ENCODE assay signal across 8 cellular contexts in genomic region chr19:11887247-11887617, GRCh38. TPM values are rescaled to one million over a fixed set of nuclear protein-coding genes. Genes with fewer than 3 reads are reported as not detected.
A peak's percentile ranks its signal among the peaks of the same experiment; 100 is the strongest.
DNase-seq lines count a peak whose midpoint lies in the region; ATAC-seq and TF ChIP-seq lines count a peak whose summit lies in the region.

No MANE protein-coding gene starts in this region.

- H3K4me3 ChIP-seq in CD4-positive, CD25-positive, alpha-beta regulatory T cell (ENCODE audit: low read depth, low read length): peak overlapping the region; percentile 76
- H3K4me3 ChIP-seq in OCI-LY1 (ENCODE audit: low read depth, low read length, poor library complexity, severe bottlenecking) (peak overlapping the region; percentile 68), epithelial cell of proximal tubule (ENCODE audit: low read depth, low read length) (peak overlapping the region; percentile 86), neural progenitor cell (peak overlapping the region; percentile 80)

- H3K36me3 ChIP-seq in CD4-positive, CD25-positive, alpha-beta regulatory T cell (ENCODE audit: control insufficient read depth, insufficient read depth, low read length): no peaks in the 10 kb centered on the region
- H3K36me3 ChIP-seq in OCI-LY1 (ENCODE audit: insufficient read depth, low read length) (no peaks in the 10 kb centered on the region; the same call in 1 of the 2 replicates), neural progenitor cell (peaks cover 13% of the 10 kb centered on the region)

- H3K4me2 ChIP-seq in OCI-LY1 (ENCODE audit: low read length): peak overlapping the region; percentile 66
- peak overlapping the region; percentile 80 for H3K4me2 ChIP-seq in neural progenitor cell

- H3F3A ChIP-seq in OCI-LY1 (ENCODE audit: insufficient read depth, low read length): no peaks in the 10 kb centered on the region
- H3F3A ChIP-seq in neural progenitor cell (ENCODE audit: low read depth): peaks cover 34% of the 10 kb centered on the region

- H2AFZ ChIP-seq in OCI-LY1 (ENCODE audit: low read length) (no peak overlapping the region), neural progenitor cell (replicated peaks) (peak overlapping the region; percentile 45)

- no peak overlapping the region; the same call in 1 of the 2 replicates for H3K9ac ChIP-seq in OCI-LY1 (ENCODE audit: low read length)
- no peak overlapping the region for H3K9ac ChIP-seq in neural progenitor cell

- peaks cover 0 to 9% (median 5%) of the 10 kb centered on the region in 7 donors for H3K9me3 Mint-ChIP-seq in CD4-positive, CD25-positive, alpha-beta regulatory T cell
- peaks cover 55% of the 10 kb centered on the region for H3K9me3 Mint-ChIP-seq in neural progenitor cell

- peak overlapping the region in 2 of 3 donors; percentile 87 to 92 for H3K27ac Mint-ChIP-seq in CD4-positive, CD25-positive, alpha-beta regulatory T cell
- peak overlapping the region; percentile 99 for H3K27ac Mint-ChIP-seq in neural progenitor cell

- H4K20me1 ChIP-seq in OCI-LY1 (ENCODE audit: insufficient read depth, low read length): no peaks in the 10 kb centered on the region
- H4K20me1 ChIP-seq in neural progenitor cell (ENCODE audit: low read depth): no peaks in the 10 kb centered on the region

- DNase-seq in CD4-positive, CD25-positive, alpha-beta regulatory T cell: no peak
- DNase-seq in epithelial cell of proximal tubule (ENCODE audit: low read depth): no peak
- no peak for DNase-seq in neural progenitor cell (ENCODE audit: low spot score)
- DNase-seq in NCI-H82 (lab: John Stamatoyannopoulos, UW): no peak
- DNase-seq in cerebellum (ENCODE audit: low spot score): no peak
- DNase-seq in COR-L47 (lab: John Stamatoyannopoulos, UW): no peak

- H3K4me1 Mint-ChIP-seq in CD4-positive, CD25-positive, alpha-beta regulatory T cell: peaks cover 5 to 34% (median 14%) of the 10 kb centered on the region in 4 donors
- H3K4me1 Mint-ChIP-seq in neural progenitor cell: peaks cover 24% of the 10 kb centered on the region

- H3K79me2 ChIP-seq in OCI-LY1 (ENCODE audit: insufficient read depth, low read length): no peaks in the 10 kb centered on the region
- peaks cover 39% of the 10 kb centered on the region for H3K79me2 ChIP-seq in neural progenitor cell (ENCODE audit: low read depth)

- peaks cover 17% of the 10 kb centered on the region for H3K4me1 ChIP-seq in CD4-positive, CD25-positive, alpha-beta regulatory T cell (ENCODE audit: control insufficient read depth, insufficient read depth, low read length, poor library complexity, severe bottlenecking)
- H3K4me1 ChIP-seq in OCI-LY1 (ENCODE audit: insufficient read depth, low read length, severe bottlenecking) (peaks cover 6% of the 10 kb centered on the region), neural progenitor cell (peaks cover 22% of the 10 kb centered on the region)

- H3K27me3 ChIP-seq in CD4-positive, CD25-positive, alpha-beta regulatory T cell (ENCODE audit: control insufficient read depth, insufficient read depth, low read length): no peaks in the 10 kb centered on the region
- no peaks in the 10 kb centered on the region for H3K27me3 ChIP-seq in OCI-LY1 (ENCODE audit: insufficient read depth, low read length)
- H3K27me3 ChIP-seq in neural progenitor cell: no peaks in the 10 kb centered on the region

- H3K36me3 Mint-ChIP-seq in CD4-positive, CD25-positive, alpha-beta regulatory T cell: no peaks in the 10 kb centered on the region
- H3K36me3 Mint-ChIP-seq in neural progenitor cell: peaks cover 37% of the 10 kb centered on the region

- no peaks in the 10 kb centered on the region for H3K9me2 ChIP-seq in OCI-LY1 (ENCODE audit: low read depth, low read length)

- no peak overlapping the region for H3K27ac ChIP-seq in CD4-positive, CD25-positive, alpha-beta regulatory T cell (ENCODE audit: insufficient read depth, low read length, poor library complexity, severe bottlenecking)
- H3K27ac ChIP-seq in OCI-LY1 (ENCODE audit: low read depth, low read length, poor library complexity, severe bottlenecking) (no peak overlapping the region), neural progenitor cell (no peak overlapping the region)

- no peaks in the 10 kb centered on the region for H3K9me3 ChIP-seq in CD4-positive, CD25-positive, alpha-beta regulatory T cell (ENCODE audit: control insufficient read depth in 2 of 2, low read length in 2 of 2)
- H3K9me3 ChIP-seq in OCI-LY1 (ENCODE audit: low read length): no peaks in the 10 kb centered on the region
- H3K9me3 ChIP-seq in neural progenitor cell (ENCODE audit: low read depth): peaks cover 10% of the 10 kb centered on the region

- H3K27me3 Mint-ChIP-seq in CD4-positive, CD25-positive, alpha-beta regulatory T cell: peaks cover 6% of the 10 kb centered on the region
- H3K27me3 Mint-ChIP-seq in neural progenitor cell (ENCODE audit: insufficient read depth, low read depth): peaks cover 11% of the 10 kb centered on the region

- TF ChIP-seq CTCF in OCI-LY1 (IDR thresholded peaks at IDR 0.05; ENCODE audit: low read length): no peak
- TF ChIP-seq CTCF in epithelial cell of proximal tubule (conservative IDR thresholded peaks at IDR 0.05; ENCODE audit: low read depth, low read length): no peak
- TF ChIP-seq CTCF in neural progenitor cell (IDR thresholded peaks at IDR 0.05): no peak

- ATAC-seq in CD4-positive, CD25-positive, alpha-beta regulatory T cell (ENCODE audit: low read depth in 2 of 2): no peak
- ATAC-seq in GM18858 (IDR thresholded peaks at IDR 0.05; ENCODE audit: unreplicated experiment): no peak

- peak overlapping the region; percentile 89 to 94 (median 92) for H3K4me3 Mint-ChIP-seq in CD4-positive, CD25-positive, alpha-beta regulatory T cell
- H3K4me3 Mint-ChIP-seq in neural progenitor cell: peak overlapping the region; percentile 95

RNA-seq across cellular contexts. Expression of gene ZNF69, which starts 0.3 kb away (rescaled TPM):
- 2.0 TPM for total RNA-seq in CD4-positive, CD25-positive, alpha-beta regulatory T cell
- 1 to 10 TPM in 2 of 4 donors, under 1 TPM in 2; 0.86 to 2.6 (median 1.5) TPM for polyA plus RNA-seq in CD4-positive, CD25-positive, alpha-beta regulatory T cell
- total RNA-seq in epithelial cell of proximal tubule: 11.0 and 15.0 TPM in 2 replicates
- 62.4 and 73.7 TPM in 2 replicates for total RNA-seq in neural progenitor cell (ENCODE audit: low replicate concordance)
- total RNA-seq in cerebellum: 31.5 TPM

RNA-seq across cellular contexts. Expression of gene ZNF700, which starts 37.7 kb away (rescaled TPM):
- 17.1 TPM for total RNA-seq in CD4-positive, CD25-positive, alpha-beta regulatory T cell
- 1 to 10 TPM; 3.6 to 5.1 (median 4.3) TPM for polyA plus RNA-seq in CD4-positive, CD25-positive, alpha-beta regulatory T cell
- total RNA-seq in epithelial cell of proximal tubule (4.4 and 7.9 TPM in 2 replicates), neural progenitor cell (ENCODE audit: low replicate concordance) (18.3 and 29.4 TPM in 2 replicates), cerebellum (16.6 TPM)

RNA-seq across cellular contexts. Expression of gene ZNF439, which starts 38.7 kb away (rescaled TPM):
- total RNA-seq in CD4-positive, CD25-positive, alpha-beta regulatory T cell: 6.0 TPM
- polyA plus RNA-seq in CD4-positive, CD25-positive, alpha-beta regulatory T cell: 1 to 10 TPM in 2 of 4 donors, under 1 TPM in 2; 0.60 to 4.6 (median 2.2) TPM
- total RNA-seq in epithelial cell of proximal tubule (2.4 and 3.1 TPM in 2 replicates), neural progenitor cell (ENCODE audit: low replicate concordance) (5.2 and 6.5 TPM in 2 replicates), cerebellum (43.2 TPM)
